Comparison of ENCODE assay signal across 21 cellular contexts in the genomic region with DNA sequence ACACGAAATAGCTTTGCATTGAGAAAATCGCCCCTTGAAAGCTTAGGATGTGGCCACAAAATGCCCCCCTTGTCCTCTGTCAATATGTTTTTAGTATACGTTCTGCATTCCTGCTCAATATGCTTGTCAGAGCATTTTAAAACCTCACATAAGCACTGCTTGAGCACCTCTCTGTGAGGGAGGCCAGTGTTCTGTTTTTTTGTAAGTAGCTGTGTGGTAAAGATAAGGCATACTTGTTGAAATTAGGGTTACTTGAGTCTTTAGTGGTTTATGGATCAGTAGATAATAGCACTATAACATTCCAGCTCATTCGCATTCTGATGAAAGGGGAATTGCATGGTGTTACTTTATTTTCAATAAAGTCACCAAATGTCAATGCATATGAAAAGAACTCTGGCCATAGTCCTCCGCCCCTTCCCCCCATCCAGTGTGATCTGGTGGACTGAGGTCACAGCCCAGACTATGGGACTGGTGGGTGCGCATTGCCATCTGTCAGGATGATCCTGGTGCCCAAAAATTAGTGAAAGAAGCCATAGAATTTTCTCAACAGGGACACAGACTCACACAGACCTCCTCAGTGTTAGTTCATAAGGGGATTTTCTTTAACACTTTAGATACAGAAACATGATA.
"Had no signal": no experiment of that assay in that cellular context is flagged by ENCODE, and none has a peak within 500 bp of the region (broad histone marks: within the 10 kb centered on the region; RNA-seq: fewer than 3 reads in every experiment).

No MANE protein-coding gene starts in this region.

- ATAC-seq: activated T-cell treated with anti-CD3 and anti-CD28 coated beads, Interleukin-2, amount 50 U/mL, for 72 hours had no signal

- H3K36me3 ChIP-seq: adrenal gland, prostate gland, right atrium auricular region, tibial nerve, vagina had no signal

- H3K27me3 Mint-ChIP-seq: activated naive CD4-positive, alpha-beta T cell treated with anti-CD3 and anti-CD28 coated beads, Interleukin-2, amount 50 U/mL, for 24 hours; stimulated activated naive CD8-positive, alpha-beta T cell treated with anti-CD3 and anti-CD28 coated beads, Interleukin-15, Interleukin-2, amounts not matched to agents 100 ng/mL and 50 ng/mL, for 24 hours had no signal

- H3K4me1 Mint-ChIP-seq: activated naive CD4-positive, alpha-beta T cell treated with anti-CD3 and anti-CD28 coated beads, Interleukin-2, amount 50 U/mL, for 24 hours had no signal

- H3K4me3 Mint-ChIP-seq: activated naive CD4-positive, alpha-beta T cell treated with anti-CD3 and anti-CD28 coated beads, Interleukin-2, amount 50 U/mL, for 24 hours; activated T-cell treated with anti-CD3 and anti-CD28 coated beads, Interleukin-2, amount 50 U/mL, for 72 hours; nephron; stimulated activated naive CD8-positive, alpha-beta T cell treated with anti-CD3 and anti-CD28 coated beads, Interleukin-15, Interleukin-2, amounts not matched to agents 100 ng/mL and 50 ng/mL, for 24 hours; T-helper 2 cell treated with Interferon-gamma antibody and Interleukin-4, amounts not matched to agents 5 μg/mL and 100 μg/mL, for 36 hours had no signal

- H3K27ac Mint-ChIP-seq: activated naive CD4-positive, alpha-beta T cell treated with anti-CD3 and anti-CD28 coated beads, Interleukin-2, amount 50 U/mL, for 24 hours; activated T-cell treated with anti-CD3 and anti-CD28 coated beads, Interleukin-2, amount 50 U/mL, for 72 hours; nephron; stimulated activated naive CD8-positive, alpha-beta T cell treated with anti-CD3 and anti-CD28 coated beads, Interleukin-15, Interleukin-2, amounts not matched to agents 100 ng/mL and 50 ng/mL, for 24 hours; T-helper 2 cell treated with Interferon-gamma antibody and Interleukin-4, amounts not matched to agents 5 μg/mL and 100 μg/mL, for 36 hours had no signal

- H3K27me3 ChIP-seq: adrenal gland, esophagus squamous epithelium, right atrium auricular region, tibial nerve, vagina had no signal

- H3K9me3 Mint-ChIP-seq: activated naive CD4-positive, alpha-beta T cell treated with anti-CD3 and anti-CD28 coated beads, Interleukin-2, amount 50 U/mL, for 24 hours; nephron; stimulated activated naive CD8-positive, alpha-beta T cell treated with anti-CD3 and anti-CD28 coated beads, Interleukin-15, Interleukin-2, amounts not matched to agents 100 ng/mL and 50 ng/mL, for 24 hours had no signal

- H3K4me3 ChIP-seq: adrenal gland, esophagus squamous epithelium, prostate gland, right atrium auricular region, tibial nerve, vagina had no signal

- H3K9me3 ChIP-seq: esophagus squamous epithelium, prostate gland, vagina had no signal

- FAIRE-seq: endothelial cell of umbilical vein had no signal

- H3K4me1 ChIP-seq: prostate gland, right atrium auricular region, vagina had no signal

- H3K27ac ChIP-seq: adrenal gland, esophagus squamous epithelium, prostate gland, right atrium auricular region, tibial nerve, vagina, VCaP had no signal

- DNase-seq: activated CD4-positive, alpha-beta T cell treated with anti-CD3 and anti-CD28 coated beads for 1 hour; activated CD8-positive, alpha-beta memory T cell treated with anti-CD3 and anti-CD28 coated beads for 24 hours; activated effector memory CD4-positive, alpha-beta T cell treated with anti-CD3 and anti-CD28 coated beads, Interleukin-2, amount 50 U/mL, for 16 hours; activated T-cell treated with anti-CD3 and anti-CD28 coated beads, Interleukin-2, amount 50 U/mL, for 72 hours; adrenal gland; dermis blood vessel endothelial cell; effector memory CD4-positive, alpha-beta T cell; esophagus squamous epithelium; islet precursor cell; mammary epithelial cell; midbrain had no signal
